ENCODE assay signal across 8 cellular contexts in genomic region chr9:131934673-131935072, GRCh38.
"Had no signal": no experiment of that assay in that cellular context is flagged by ENCODE, and none has a peak within 500 bp of the region (broad histone marks: within the 10 kb centered on the region; RNA-seq: fewer than 3 reads in every experiment).

No MANE protein-coding gene starts in this region.

- DNase-seq: GDM1, GF-D8 had no signal

- H3K4me3 ChIP-seq: GM12878 had no signal

- FAIRE-seq: G401.6, GM12878, GM12891, GM12892, GM18507, GM19239 had no signal

- ATAC-seq: GM12878 had no signal
